ENCODE assay signal across 17 cellular contexts in genomic region chr10:9296206-9296605, GRCh38.
"Had no signal": no experiment of that assay in that cellular context is flagged by ENCODE, and none has a peak within 500 bp of the region (broad histone marks: within the 10 kb centered on the region; RNA-seq: fewer than 3 reads in every experiment).

No MANE protein-coding gene starts in this region.

- H3K27ac Mint-ChIP-seq: activated CD4-positive, alpha-beta memory T cell treated with anti-CD3 and anti-CD28 coated beads for 36 hours; activated CD8-positive, alpha-beta memory T cell treated with anti-CD3 and anti-CD28 coated beads, Interleukin-2, amount 10 ng/mL, durations not matched to agents 7 days and 5 days; natural killer cell; stimulated activated effector memory CD8-positive, alpha-beta T cell treated with anti-CD3 and anti-CD28 coated beads, Interleukin-12 subunit alpha, Interleukin-12 subunit beta, amount 100 ng/mL, for 72 hours had no signal

- H3K9me3 Mint-ChIP-seq: activated CD4-positive, alpha-beta memory T cell treated with anti-CD3 and anti-CD28 coated beads for 36 hours; natural killer cell; stimulated activated effector memory CD8-positive, alpha-beta T cell treated with anti-CD3 and anti-CD28 coated beads, Interleukin-12 subunit alpha, Interleukin-12 subunit beta, amount 100 ng/mL, for 72 hours had no signal

- H3K4me3 Mint-ChIP-seq: activated CD4-positive, alpha-beta memory T cell treated with anti-CD3 and anti-CD28 coated beads for 36 hours; activated CD8-positive, alpha-beta memory T cell treated with anti-CD3 and anti-CD28 coated beads, Interleukin-2, amount 10 ng/mL, durations not matched to agents 7 days and 5 days; natural killer cell; stimulated activated effector memory CD8-positive, alpha-beta T cell treated with anti-CD3 and anti-CD28 coated beads, Interleukin-12 subunit alpha, Interleukin-12 subunit beta, amount 100 ng/mL, for 72 hours had no signal

- H3K4me3 ChIP-seq: adrenal gland, body of pancreas, colonic mucosa, thyroid gland had no signal

- H3K36me3 Mint-ChIP-seq: activated CD4-positive, alpha-beta memory T cell treated with anti-CD3 and anti-CD28 coated beads for 36 hours; natural killer cell; stimulated activated effector memory CD8-positive, alpha-beta T cell treated with anti-CD3 and anti-CD28 coated beads, Interleukin-12 subunit alpha, Interleukin-12 subunit beta, amount 100 ng/mL, for 72 hours had no signal

- H3K4me1 Mint-ChIP-seq: natural killer cell had no signal

- DNase-seq: activated CD4-positive, alpha-beta memory T cell treated with anti-CD3 and anti-CD28 coated beads for 36 hours; activated CD4-positive, alpha-beta T cell treated with anti-CD3 and anti-CD28 coated beads for 1 hour; activated CD8-positive, alpha-beta memory T cell treated with anti-CD3 and anti-CD28 coated beads, Interleukin-2, amount 10 ng/mL, durations not matched to agents 7 days and 5 days; activated naive CD4-positive, alpha-beta T cell treated with anti-CD3 and anti-CD28 coated beads, Interleukin-2, amount 50 U/mL, for 16 hours; activated T-cell treated with anti-CD3 and anti-CD28 coated beads, Interleukin-2, amount 50 U/mL, for 1 hour; adrenal gland; body of pancreas; central memory CD4-positive, alpha-beta T cell; colonic mucosa; foreskin melanocyte; mesenchymal stem cell; natural killer cell; stimulated activated CD4-positive, alpha-beta T cell treated with anti-CD3 and anti-CD28 coated beads, Interleukin-12 subunit alpha, Interleukin-12 subunit beta, amount 100 ng/mL, for 4 hours; stimulated activated CD4-positive, alpha-beta T cell treated with anti-CD3 and anti-CD28 coated beads, Interleukin-2, amount 100 ng/mL, for 24 hours; T-helper 9 cell; thyroid gland had no signal
